Comparison of ENCODE assay signal across 1 cellular context in the genomic region with DNA sequence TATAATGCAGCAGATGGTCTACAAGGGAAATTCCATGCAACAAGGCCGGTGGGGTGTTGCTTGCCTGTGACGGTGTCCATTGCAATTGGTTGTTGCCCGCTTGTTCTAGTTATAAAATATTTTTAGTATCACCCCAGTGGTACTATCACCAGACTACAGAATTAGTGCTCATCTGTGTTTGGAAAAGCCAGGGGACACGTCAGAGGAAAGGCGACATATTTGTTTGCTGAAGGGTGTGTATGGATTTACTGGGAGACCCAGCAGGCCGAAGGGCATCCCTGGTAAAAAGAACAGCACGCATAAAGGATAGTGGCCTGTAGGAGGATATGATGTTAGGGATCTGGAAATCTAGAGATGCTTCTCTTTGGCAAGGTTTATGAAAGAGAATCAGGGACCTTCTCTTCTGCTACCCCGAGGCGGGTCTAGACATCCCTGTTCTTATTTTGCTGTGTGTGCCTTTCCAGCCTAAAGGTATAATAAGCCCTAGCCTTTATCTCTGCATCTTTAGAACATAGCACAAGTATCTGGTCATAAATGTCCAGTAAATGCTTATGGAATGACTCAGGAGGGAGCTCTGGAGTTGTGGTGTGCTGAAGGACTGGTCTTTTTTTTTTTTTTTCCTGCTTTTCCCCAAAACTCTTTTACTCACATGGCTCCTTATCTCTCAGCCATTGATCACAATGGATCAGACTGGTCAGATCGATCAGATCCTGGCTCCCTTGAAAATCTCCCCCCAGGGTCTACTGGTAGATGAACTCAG.
TF ChIP-seq lines count a peak whose summit lies in the region.

No MANE protein-coding gene starts in this region.

TF ChIP-seq in IMR-90, 13 proteins besides CTCF, POLR2A, EP300 and RAD21 (continued from another document):
- TF ChIP-seq MXI1 (IDR thresholded peaks at IDR 0.05; ENCODE audit: borderline replicate concordance, low read depth, low read length), result no peak
- TF ChIP-seq RFX5 (IDR thresholded peaks at IDR 0.05; ENCODE audit: low read depth, low read length), result no peak
- no peak for TF ChIP-seq MAZ (IDR thresholded peaks at IDR 0.05; ENCODE audit: borderline replicate concordance, low read depth, low read length)
